In genomic region chr20:31494131-31494530, GRCh38 we compare ENCODE assay signal across 9 cellular contexts. TPM values are rescaled to one million over a fixed set of nuclear protein-coding genes. Genes with fewer than 3 reads are reported as not detected.
A peak's percentile ranks its signal among the peaks of the same experiment; 100 is the strongest.
DNase-seq lines count a peak whose midpoint lies in the region; ATAC-seq and TF ChIP-seq lines count a peak whose summit lies in the region.
"Had no signal": no experiment of that assay in that cellular context is flagged by ENCODE, and none has a peak within 500 bp of the region (broad histone marks: within the 10 kb centered on the region; RNA-seq: fewer than 3 reads in every experiment).

No MANE protein-coding gene starts in this region.

- H3K27me3 Mint-ChIP-seq in activated CD8-positive, alpha-beta memory T cell treated with anti-CD3 and anti-CD28 coated beads, Interleukin-2, amount 10 ng/mL, durations not matched to agents 7 days and 5 days = peaks cover 25% of the 10 kb centered on the region

- DNase-seq in cardiac muscle cell (ENCODE audit: low read depth in 1 of 2, low spot score in 1 of 2) (peak in 1 of 2 donors; percentile 73), left ventricle myocardium superior (no peak), cerebellar cortex (ENCODE audit: low spot score) (peak; percentile 14), upper lobe of left lung (no peak)
- DNase-seq in activated CD8-positive, alpha-beta memory T cell treated with anti-CD3 and anti-CD28 coated beads, Interleukin-2, amount 10 ng/mL, durations not matched to agents 7 days and 5 days = no peak
- DNase-seq: activated CD4-positive, CD25-positive, alpha-beta regulatory T cell; stimulated activated CD4-positive, alpha-beta T cell treated with anti-CD3 and anti-CD28 coated beads, Interleukin-4, amount 100 ng/mL, for 1 hour had no signal

- H3K27ac Mint-ChIP-seq in activated CD8-positive, alpha-beta memory T cell treated with anti-CD3 and anti-CD28 coated beads, Interleukin-2, amount 10 ng/mL, durations not matched to agents 7 days and 5 days = no peak overlapping the region

- no peaks in the 10 kb centered on the region for H3K36me3 Mint-ChIP-seq in activated CD8-positive, alpha-beta memory T cell treated with anti-CD3 and anti-CD28 coated beads, Interleukin-2, amount 10 ng/mL, durations not matched to agents 7 days and 5 days

- no peak for TF ChIP-seq EP300 in upper lobe of left lung (IDR thresholded peaks at IDR 0.05)

- H3K4me3 Mint-ChIP-seq in activated CD8-positive, alpha-beta memory T cell treated with anti-CD3 and anti-CD28 coated beads, Interleukin-2, amount 10 ng/mL, durations not matched to agents 7 days and 5 days = no peak overlapping the region

- H3K9me3 Mint-ChIP-seq in activated CD8-positive, alpha-beta memory T cell treated with anti-CD3 and anti-CD28 coated beads, Interleukin-2, amount 10 ng/mL, durations not matched to agents 7 days and 5 days (ENCODE audit: low read depth) = no peaks in the 10 kb centered on the region

- H3K36me3 ChIP-seq in cardiac muscle cell = no peaks in the 10 kb centered on the region
- H3K36me3 ChIP-seq in upper lobe of left lung = no peaks in the 10 kb centered on the region
- H3K36me3 ChIP-seq: gastroesophageal sphincter had no signal

- no peaks in the 10 kb centered on the region for H3K4me1 ChIP-seq in cardiac muscle cell (ENCODE audit: low read depth)
- no peaks in the 10 kb centered on the region for H3K4me1 ChIP-seq in upper lobe of left lung

- TF ChIP-seq POLR2A in upper lobe of left lung (IDR thresholded peaks at IDR 0.05) = no peak

- TF ChIP-seq CTCF in cardiac muscle cell (IDR thresholded peaks at IDR 0.05; ENCODE audit: low read depth, low read length) (peak; percentile 58), upper lobe of left lung (IDR thresholded peaks at IDR 0.05) (peak in 4 of 6 experiments; percentile 11 to 34 (median 19))

- ATAC-seq in left ventricle myocardium superior (no peak), upper lobe of left lung (ENCODE audit: low FRiP score in 2 of 2) (no peak), GM21825 (IDR thresholded peaks at IDR 0.05; ENCODE audit: unreplicated experiment) (no peak)
- ATAC-seq in activated CD8-positive, alpha-beta memory T cell treated with anti-CD3 and anti-CD28 coated beads, Interleukin-2, amount 10 ng/mL, durations not matched to agents 7 days and 5 days = no peak
- ATAC-seq: gastroesophageal sphincter had no signal

- no peaks in the 10 kb centered on the region for H3K9me3 ChIP-seq in cardiac muscle cell (ENCODE audit: low read depth)
- no peaks in the 10 kb centered on the region for H3K9me3 ChIP-seq in upper lobe of left lung
- H3K9me3 ChIP-seq: gastroesophageal sphincter had no signal

- H3K4me1 Mint-ChIP-seq in activated CD8-positive, alpha-beta memory T cell treated with anti-CD3 and anti-CD28 coated beads, Interleukin-2, amount 10 ng/mL, durations not matched to agents 7 days and 5 days = no peaks in the 10 kb centered on the region

- H3K27ac ChIP-seq in cardiac muscle cell (no peak overlapping the region), upper lobe of left lung (no peak overlapping the region)
- H3K27ac ChIP-seq: gastroesophageal sphincter had no signal

- CTCF ChIA-PET in activated CD8-positive, alpha-beta memory T cell treated with anti-CD3 and anti-CD28 coated beads, Interleukin-2, amount 10 ng/mL, durations not matched to agents 7 days and 5 days (lab: Charles Lee) = interaction anchor here (1.4 kb wide), 1 partner anchor 9 kb away, joined by 5 read pairs; no protein-coding TSS in a partner anchor

- WGBS in upper lobe of left lung, 2 donors = 33 to 46% methylated on average over 2 of the region's 2 CpGs

- intact Hi-C loops in left ventricle myocardium superior (cut with micrococcal nuclease) = no loop called here

- H3K27me3 ChIP-seq in cardiac muscle cell (no peaks in the 10 kb centered on the region), upper lobe of left lung (no peaks in the 10 kb centered on the region)
- H3K27me3 ChIP-seq: gastroesophageal sphincter had no signal

- no peak overlapping the region for H3K4me3 ChIP-seq in cardiac muscle cell
- no peak overlapping the region for H3K4me3 ChIP-seq in upper lobe of left lung
- H3K4me3 ChIP-seq: gastroesophageal sphincter had no signal

RNA-seq across cellular contexts. Expression of gene REM1, which starts 19.0 kb away (rescaled TPM):
- total RNA-seq in cardiac muscle cell (not detected in 2 replicates), left ventricle myocardium superior (2.0 TPM), upper lobe of left lung (1 to 10 TPM in 5 of 6 donors, under 1 TPM in 1; 0.30 to 9.5 (median 2.2) TPM)
- polyA plus RNA-seq in cardiac muscle cell = not detected in 2 replicates
- total RNA-seq in activated CD8-positive, alpha-beta memory T cell treated with anti-CD3 and anti-CD28 coated beads, Interleukin-2, amount 10 ng/mL, durations not matched to agents 7 days and 5 days = not detected

RNA-seq across cellular contexts. Expression of gene DEFB124, which starts 19.2 kb away (rescaled TPM):
- not detected in 2 replicates for total RNA-seq in cardiac muscle cell
- not detected in 2 replicates for polyA plus RNA-seq in cardiac muscle cell
- total RNA-seq in left ventricle myocardium superior = not detected
- total RNA-seq in upper lobe of left lung = not detected
- total RNA-seq in activated CD8-positive, alpha-beta memory T cell treated with anti-CD3 and anti-CD28 coated beads, Interleukin-2, amount 10 ng/mL, durations not matched to agents 7 days and 5 days = not detected

RNA-seq across cellular contexts. Expression of gene HM13, which starts 20.1 kb away (rescaled TPM):
- 49.8 and 62.6 TPM in 2 replicates for total RNA-seq in cardiac muscle cell
- polyA plus RNA-seq in cardiac muscle cell = 125 and 170 TPM in 2 replicates
- 39.2 TPM for total RNA-seq in left ventricle myocardium superior
- 100 to 1,000 TPM in 2 of 6 donors, 10 to 100 TPM in 4; 58.7 to 186 (median 81.6) TPM for total RNA-seq in upper lobe of left lung
- 100 to 1,000 TPM; 151 to 152 TPM for total RNA-seq in activated CD8-positive, alpha-beta memory T cell treated with anti-CD3 and anti-CD28 coated beads, Interleukin-2, amount 10 ng/mL, durations not matched to agents 7 days and 5 days

RNA-seq across cellular contexts. Expression of gene DEFB123, which starts 53.7 kb away (rescaled TPM):
- not detected in 2 replicates for total RNA-seq in cardiac muscle cell
- polyA plus RNA-seq in cardiac muscle cell = not detected in 2 replicates
- total RNA-seq in left ventricle myocardium superior = not detected
- not detected for total RNA-seq in upper lobe of left lung
- total RNA-seq in activated CD8-positive, alpha-beta memory T cell treated with anti-CD3 and anti-CD28 coated beads, Interleukin-2, amount 10 ng/mL, durations not matched to agents 7 days and 5 days = not detected
- total RNA-seq: gastroesophageal sphincter had no signal
